ENCODE assay signal across 8 cellular contexts in the genomic region with DNA sequence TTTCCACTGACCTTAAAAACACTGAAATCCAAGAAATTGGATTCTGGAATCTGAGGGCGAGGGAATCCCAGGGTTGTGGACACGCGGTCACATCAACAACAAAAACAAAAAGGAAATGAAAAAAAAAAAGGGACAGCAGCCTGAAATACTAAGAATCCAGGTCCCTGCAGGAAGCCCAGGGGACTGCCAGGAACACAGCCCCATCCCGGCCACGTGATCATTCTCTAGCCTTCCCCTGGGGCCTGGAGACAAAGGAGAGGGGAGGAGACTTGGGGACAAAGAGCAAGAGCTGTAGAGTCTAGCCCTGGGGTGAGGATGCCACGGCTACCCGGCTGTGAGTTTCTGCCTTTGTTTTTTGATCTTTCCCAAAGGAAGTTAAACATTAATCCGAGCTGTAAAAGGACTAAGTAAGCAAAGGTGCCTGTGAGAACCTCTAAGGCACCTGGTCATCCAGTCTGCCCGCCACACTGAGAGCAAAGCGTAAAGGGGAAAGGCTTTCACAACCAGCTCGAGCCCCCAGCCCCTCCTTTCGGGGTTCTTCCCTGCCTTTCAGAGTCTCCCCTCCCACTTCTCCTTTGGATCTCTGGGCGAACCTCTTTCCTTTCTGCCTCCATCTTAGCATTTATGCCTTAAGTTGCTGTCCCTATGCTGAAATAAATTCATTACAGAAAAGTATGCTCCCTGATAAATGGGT. TPM values are rescaled to one million over a fixed set of nuclear protein-coding genes. Genes with fewer than 3 reads are reported as not detected.
DNase-seq lines count a peak whose midpoint lies in the region; ATAC-seq, FAIRE-seq and TF ChIP-seq lines count a peak whose summit lies in the region.

No MANE protein-coding gene starts in this region.

- H3K4me1 Mint-ChIP-seq in nephron = peaks cover 41% of the 10 kb centered on the region

- FAIRE-seq in frontal cortex (lab: Jason Lieb, UNC) = no peak

- ATAC-seq in SK-N-SH treated with all-trans-retinoic acid at 6 μM for 48 hours (peak; percentile 99), GM19452 (IDR thresholded peaks at IDR 0.05; ENCODE audit: unreplicated experiment) (no peak)

- no peaks in the 10 kb centered on the region for H3K9me3 Mint-ChIP-seq in nephron

- peak overlapping the region; percentile 76 to 87 (median 83) for H3K4me3 Mint-ChIP-seq in nephron

- H3K27ac Mint-ChIP-seq in nephron = peak overlapping the region; percentile 93 to 97 (median 97)

- peaks cover 18% of the 10 kb centered on the region for H3K36me3 Mint-ChIP-seq in nephron (ENCODE audit: low read depth)

- H3K27me3 Mint-ChIP-seq in nephron (ENCODE audit: low read depth) = no peaks in the 10 kb centered on the region

- peak; percentile 43 to 54 (median 46) for TF ChIP-seq CTCF in nephron (IDR thresholded peaks at IDR 0.05; ENCODE audit: unreplicated experiment in 3 of 3)

- DNase-seq in AG20443 (ENCODE audit: low spot score) (peak; percentile 66), M059J (ENCODE audit: low read depth) (peak; percentile 95), frontal cortex (ENCODE audit: low spot score in 2 of 2) (peak; percentile 60 to 78), NCI-H1048 (lab: John Stamatoyannopoulos, UW) (no peak)
- no peak for DNase-seq in effector CD4-positive, alpha-beta T cell

TF ChIP-seq in SK-N-SH treated with all-trans-retinoic acid at 6 μM for 48 hours, 23 proteins besides CTCF, POLR2A, EP300 and RAD21:
- no peak for TF ChIP-seq PPARA (CRISPR knock-in tag; IDR thresholded peaks at IDR 0.05; ENCODE audit: borderline replicate concordance)
- TF ChIP-seq, protein P1, sequence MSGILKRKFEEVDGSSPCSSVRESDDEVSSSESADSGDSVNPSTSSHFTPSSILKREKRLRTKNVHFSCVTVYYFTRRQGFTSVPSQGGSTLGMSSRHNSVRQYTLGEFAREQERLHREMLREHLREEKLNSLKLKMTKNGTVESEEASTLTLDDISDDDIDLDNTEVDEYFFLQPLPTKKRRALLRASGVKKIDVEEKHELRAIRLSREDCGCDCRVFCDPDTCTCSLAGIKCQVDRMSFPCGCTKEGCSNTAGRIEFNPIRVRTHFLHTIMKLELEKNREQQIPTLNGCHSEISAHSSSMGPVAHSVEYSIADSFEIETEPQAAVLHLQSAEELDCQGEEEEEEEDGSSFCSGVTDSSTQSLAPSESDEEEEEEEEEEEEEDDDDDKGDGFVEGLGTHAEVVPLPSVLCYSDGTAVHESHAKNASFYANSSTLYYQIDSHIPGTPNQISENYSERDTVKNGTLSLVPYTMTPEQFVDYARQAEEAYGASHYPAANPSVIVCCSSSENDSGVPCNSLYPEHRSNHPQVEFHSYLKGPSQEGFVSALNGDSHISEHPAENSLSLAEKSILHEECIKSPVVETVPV (CRISPR knock-in tag; IDR thresholded peaks at IDR 0.05) = no peak
- TF ChIP-seq, protein P2, sequence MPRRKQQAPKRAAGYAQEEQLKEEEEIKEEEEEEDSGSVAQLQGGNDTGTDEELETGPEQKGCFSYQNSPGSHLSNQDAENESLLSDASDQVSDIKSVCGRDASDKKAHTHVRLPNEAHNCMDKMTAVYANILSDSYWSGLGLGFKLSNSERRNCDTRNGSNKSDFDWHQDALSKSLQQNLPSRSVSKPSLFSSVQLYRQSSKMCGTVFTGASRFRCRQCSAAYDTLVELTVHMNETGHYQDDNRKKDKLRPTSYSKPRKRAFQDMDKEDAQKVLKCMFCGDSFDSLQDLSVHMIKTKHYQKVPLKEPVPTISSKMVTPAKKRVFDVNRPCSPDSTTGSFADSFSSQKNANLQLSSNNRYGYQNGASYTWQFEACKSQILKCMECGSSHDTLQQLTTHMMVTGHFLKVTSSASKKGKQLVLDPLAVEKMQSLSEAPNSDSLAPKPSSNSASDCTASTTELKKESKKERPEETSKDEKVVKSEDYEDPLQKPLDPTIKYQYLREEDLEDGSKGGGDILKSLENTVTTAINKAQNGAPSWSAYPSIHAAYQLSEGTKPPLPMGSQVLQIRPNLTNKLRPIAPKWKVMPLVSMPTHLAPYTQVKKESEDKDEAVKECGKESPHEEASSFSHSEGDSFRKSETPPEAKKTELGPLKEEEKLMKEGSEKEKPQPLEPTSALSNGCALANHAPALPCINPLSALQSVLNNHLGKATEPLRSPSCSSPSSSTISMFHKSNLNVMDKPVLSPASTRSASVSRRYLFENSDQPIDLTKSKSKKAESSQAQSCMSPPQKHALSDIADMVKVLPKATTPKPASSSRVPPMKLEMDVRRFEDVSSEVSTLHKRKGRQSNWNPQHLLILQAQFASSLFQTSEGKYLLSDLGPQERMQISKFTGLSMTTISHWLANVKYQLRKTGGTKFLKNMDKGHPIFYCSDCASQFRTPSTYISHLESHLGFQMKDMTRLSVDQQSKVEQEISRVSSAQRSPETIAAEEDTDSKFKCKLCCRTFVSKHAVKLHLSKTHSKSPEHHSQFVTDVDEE (CRISPR knock-in tag; IDR thresholded peaks at IDR 0.05) = peak; percentile 81
- no peak for TF ChIP-seq CSDC2 (CRISPR knock-in tag; IDR thresholded peaks at IDR 0.05)
- TF ChIP-seq ESRRG (CRISPR knock-in tag; IDR thresholded peaks at IDR 0.05) = 0 out of 2 replicates have a peak, but pooled peaks have one; percentile 64
- 0 out of 2 replicates have a peak, but pooled peaks have one; percentile 8 for TF ChIP-seq SNAI2 (CRISPR knock-in tag; IDR thresholded peaks at IDR 0.05)
- TF ChIP-seq TCF4 (CRISPR knock-in tag; IDR thresholded peaks at IDR 0.05; ENCODE audit: borderline replicate concordance) = no peak; the same call in 1 of the 2 replicates
- no peak for TF ChIP-seq ZFP30 (CRISPR knock-in tag; IDR thresholded peaks at IDR 0.05)
- TF ChIP-seq BACH2 (CRISPR knock-in tag; IDR thresholded peaks at IDR 0.05; ENCODE audit: borderline replicate concordance) = no peak
- TF ChIP-seq ZNF8 (CRISPR knock-in tag; IDR thresholded peaks at IDR 0.05) = no peak
- no peak; the same call in 1 of the 2 replicates for TF ChIP-seq ISL1 (CRISPR knock-in tag; IDR thresholded peaks at IDR 0.05)
- TF ChIP-seq ZC3H10 (CRISPR knock-in tag; IDR thresholded peaks at IDR 0.05) = no peak
- no peak for TF ChIP-seq ZNF70 (CRISPR knock-in tag; IDR thresholded peaks at IDR 0.05)
- TF ChIP-seq, protein P3, sequence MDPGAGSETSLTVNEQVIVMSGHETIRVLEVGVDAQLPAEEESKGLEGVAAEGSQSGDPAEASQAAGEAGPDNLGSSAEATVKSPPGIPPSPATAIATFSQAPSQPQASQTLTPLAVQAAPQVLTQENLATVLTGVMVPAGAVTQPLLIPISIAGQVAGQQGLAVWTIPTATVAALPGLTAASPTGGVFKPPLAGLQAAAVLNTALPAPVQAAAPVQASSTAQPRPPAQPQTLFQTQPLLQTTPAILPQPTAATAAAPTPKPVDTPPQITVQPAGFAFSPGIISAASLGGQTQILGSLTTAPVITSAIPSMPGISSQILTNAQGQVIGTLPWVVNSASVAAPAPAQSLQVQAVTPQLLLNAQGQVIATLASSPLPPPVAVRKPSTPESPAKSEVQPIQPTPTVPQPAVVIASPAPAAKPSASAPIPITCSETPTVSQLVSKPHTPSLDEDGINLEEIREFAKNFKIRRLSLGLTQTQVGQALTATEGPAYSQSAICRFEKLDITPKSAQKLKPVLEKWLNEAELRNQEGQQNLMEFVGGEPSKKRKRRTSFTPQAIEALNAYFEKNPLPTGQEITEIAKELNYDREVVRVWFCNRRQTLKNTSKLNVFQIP (CRISPR knock-in tag; IDR thresholded peaks at IDR 0.05; ENCODE audit: borderline replicate concordance, low read depth) = no peak
- TF ChIP-seq, protein P4, sequence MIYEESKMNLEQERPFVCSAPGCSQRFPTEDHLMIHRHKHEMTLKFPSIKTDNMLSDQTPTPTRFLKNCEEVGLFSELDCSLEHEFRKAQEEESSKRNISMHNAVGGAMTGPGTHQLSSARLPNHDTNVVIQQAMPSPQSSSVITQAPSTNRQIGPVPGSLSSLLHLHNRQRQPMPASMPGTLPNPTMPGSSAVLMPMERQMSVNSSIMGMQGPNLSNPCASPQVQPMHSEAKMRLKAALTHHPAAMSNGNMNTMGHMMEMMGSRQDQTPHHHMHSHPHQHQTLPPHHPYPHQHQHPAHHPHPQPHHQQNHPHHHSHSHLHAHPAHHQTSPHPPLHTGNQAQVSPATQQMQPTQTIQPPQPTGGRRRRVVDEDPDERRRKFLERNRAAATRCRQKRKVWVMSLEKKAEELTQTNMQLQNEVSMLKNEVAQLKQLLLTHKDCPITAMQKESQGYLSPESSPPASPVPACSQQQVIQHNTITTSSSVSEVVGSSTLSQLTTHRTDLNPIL (CRISPR knock-in tag; IDR thresholded peaks at IDR 0.05; ENCODE audit: low read depth) = no peak
- TF ChIP-seq TOX (CRISPR knock-in tag; IDR thresholded peaks at IDR 0.05; ENCODE audit: borderline replicate concordance) = no peak
- TF ChIP-seq GLIS3 (CRISPR knock-in tag; IDR thresholded peaks at IDR 0.05) = peak; percentile 14; the same call in 1 of the 2 replicates
- TF ChIP-seq ZNF565 (CRISPR knock-in tag; conservative IDR thresholded peaks at IDR 0.05; ENCODE audit: low read depth) = 0 out of 2 replicates have a peak, but pooled peaks have one; percentile 26
- TF ChIP-seq ARNTL (CRISPR knock-in tag; IDR thresholded peaks at IDR 0.05; ENCODE audit: borderline replicate concordance, low read depth) = no peak
- TF ChIP-seq OSR1 (CRISPR knock-in tag; IDR thresholded peaks at IDR 0.05) = no peak
- peak; percentile 68; the same call in 1 of the 2 replicates for TF ChIP-seq ZFP3 (CRISPR knock-in tag; IDR thresholded peaks at IDR 0.05)
- no peak for TF ChIP-seq RARB (CRISPR knock-in tag; IDR thresholded peaks at IDR 0.05)
- TF ChIP-seq, protein P5, sequence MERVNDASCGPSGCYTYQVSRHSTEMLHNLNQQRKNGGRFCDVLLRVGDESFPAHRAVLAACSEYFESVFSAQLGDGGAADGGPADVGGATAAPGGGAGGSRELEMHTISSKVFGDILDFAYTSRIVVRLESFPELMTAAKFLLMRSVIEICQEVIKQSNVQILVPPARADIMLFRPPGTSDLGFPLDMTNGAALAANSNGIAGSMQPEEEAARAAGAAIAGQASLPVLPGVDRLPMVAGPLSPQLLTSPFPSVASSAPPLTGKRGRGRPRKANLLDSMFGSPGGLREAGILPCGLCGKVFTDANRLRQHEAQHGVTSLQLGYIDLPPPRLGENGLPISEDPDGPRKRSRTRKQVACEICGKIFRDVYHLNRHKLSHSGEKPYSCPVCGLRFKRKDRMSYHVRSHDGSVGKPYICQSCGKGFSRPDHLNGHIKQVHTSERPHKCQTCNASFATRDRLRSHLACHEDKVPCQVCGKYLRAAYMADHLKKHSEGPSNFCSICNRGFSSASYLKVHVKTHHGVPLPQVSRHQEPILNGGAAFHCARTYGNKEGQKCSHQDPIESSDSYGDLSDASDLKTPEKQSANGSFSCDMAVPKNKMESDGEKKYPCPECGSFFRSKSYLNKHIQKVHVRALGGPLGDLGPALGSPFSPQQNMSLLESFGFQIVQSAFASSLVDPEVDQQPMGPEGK (CRISPR knock-in tag; IDR thresholded peaks at IDR 0.05; ENCODE audit: borderline replicate concordance) = peak; percentile 79; the same call in 1 of the 2 replicates
TF ChIP-seq in SK-N-SH treated with all-trans-retinoic acid at 6 μM for 48 hours: peak in this region for 7.

RNA-seq across cellular contexts. Expression of a gene that starts 24.1 kb away (rescaled TPM):
- total RNA-seq in M059J (2014; rRNA removed; shearing (Covaris generic)) = not detected in 2 replicates
- total RNA-seq in frontal cortex = 19.6 TPM

RNA-seq across cellular contexts. Expression of a gene that starts 57.9 kb away (rescaled TPM):
- 44.6 and 60.6 TPM in 2 replicates for total RNA-seq in M059J (2014; rRNA removed; shearing (Covaris generic))
- total RNA-seq in frontal cortex = 89.7 TPM

Comparison
In these comparisons a context has a peak if more than half of its experiments do, and no peak if none do; other contexts are left out.
1. DNase-seq: peak in AG20443 (single experiment), M059J (single experiment) and frontal cortex (2 of 2); none in effector CD4-positive, alpha-beta T cell (single experiment) and NCI-H1048 (single experiment).
2. RNA of a gene that starts 24.1 kb away (total RNA-seq): 19.6 TPM in frontal cortex (single experiment); not detected in M059J; every median in the first group is over 10 times any median in the second.